ENCODE assay signal across 22 cellular contexts in genomic region chr11:90438069-90438468, GRCh38.
DNase-seq lines count a peak whose midpoint lies in the region; ATAC-seq and TF ChIP-seq lines count a peak whose summit lies in the region.
"Had no signal": no experiment of that assay in that cellular context is flagged by ENCODE, and none has a peak within 500 bp of the region (broad histone marks: within the 10 kb centered on the region; RNA-seq: fewer than 3 reads in every experiment).

No MANE protein-coding gene starts in this region.

- no peak overlapping the region for H3K4me3 Mint-ChIP-seq in neural progenitor cell
- H3K4me3 Mint-ChIP-seq in T-cell = no peak overlapping the region
- H3K4me3 Mint-ChIP-seq: CD4-positive, CD25-positive, alpha-beta regulatory T cell had no signal

- no peaks in the 10 kb centered on the region for H3K9me3 Mint-ChIP-seq in neural progenitor cell
- no peaks in the 10 kb centered on the region for H3K9me3 Mint-ChIP-seq in T-cell

- peak; percentile 7 for DNase-seq in H7
- peak; percentile 52 for DNase-seq in NT2/D1 (ENCODE audit: low read depth, low spot score)
- peak; percentile 64 for DNase-seq in iPS DF 4.7 (ENCODE audit: extremely low read depth, low spot score)
- no peak for DNase-seq in neural progenitor cell (ENCODE audit: low spot score)
- DNase-seq in T-cell = no peak
- DNase-seq in KBM-7 = no peak
- DNase-seq in NCI-H2029 treated with DMSO at 0.1 percent for 48 hours (lab: John Stamatoyannopoulos, UW) = no peak
- DNase-seq: CD4-positive, CD25-positive, alpha-beta regulatory T cell; EL; GF-D8; GOT3; KG1; MG63; NCI-H1105 treated with DMSO at 0.1 percent for 48 hours; NCI-H146; NCI-H1930; NCI-H446; NCI-H524 treated with DMSO at 0.1 percent for 48 hours; NCI-H774; PC-3; SK-N-SH had no signal

- no peak overlapping the region for H3K9ac ChIP-seq in NT2/D1 (ENCODE audit: insufficient read length, low read depth)
- H3K9ac ChIP-seq in neural progenitor cell = no peak overlapping the region
- H3K9ac ChIP-seq: BLaER1, SK-N-SH had no signal

- no peaks in the 10 kb centered on the region for H3K4me1 Mint-ChIP-seq in neural progenitor cell
- H3K4me1 Mint-ChIP-seq in T-cell = no peaks in the 10 kb centered on the region
- H3K4me1 Mint-ChIP-seq: CD4-positive, CD25-positive, alpha-beta regulatory T cell had no signal

- no peaks in the 10 kb centered on the region for H3K36me3 Mint-ChIP-seq in neural progenitor cell
- H3K36me3 Mint-ChIP-seq in T-cell = no peaks in the 10 kb centered on the region
- H3K36me3 Mint-ChIP-seq: CD4-positive, CD25-positive, alpha-beta regulatory T cell had no signal

- H4K20me1 ChIP-seq in neural progenitor cell (ENCODE audit: low read depth) = no peaks in the 10 kb centered on the region
- H4K20me1 ChIP-seq: BLaER1 had no signal

- in situ Hi-C loops in KBM-7 (cut with MboI; ENCODE audit: low pct_unique_long_range_greater_than_20kb, low sequenced_read_pairs) = no loop called here

- no peak overlapping the region for H3K27ac Mint-ChIP-seq in neural progenitor cell
- no peak overlapping the region for H3K27ac Mint-ChIP-seq in T-cell
- H3K27ac Mint-ChIP-seq: CD4-positive, CD25-positive, alpha-beta regulatory T cell had no signal

- H3K27ac ChIP-seq in neural progenitor cell = no peak overlapping the region
- H3K27ac ChIP-seq: BLaER1 had no signal

- no peak overlapping the region for H3K4me3 ChIP-seq in H7 (ENCODE audit: insufficient read depth, low read depth, low read length)
- no peak overlapping the region for H3K4me3 ChIP-seq in NT2/D1 (ENCODE audit: insufficient read length, low read depth)
- H3K4me3 ChIP-seq in neural progenitor cell = no peak overlapping the region
- H3K4me3 ChIP-seq: BLaER1, MG63 had no signal

- H3K36me3 ChIP-seq in H7 (replicated peaks; ENCODE audit: control insufficient read depth, insufficient read depth, low read length) = no peaks in the 10 kb centered on the region
- no peaks in the 10 kb centered on the region for H3K36me3 ChIP-seq in NT2/D1 (ENCODE audit: insufficient read depth, insufficient read length, low read length)
- H3K36me3 ChIP-seq in neural progenitor cell = no peaks in the 10 kb centered on the region
- H3K36me3 ChIP-seq: BLaER1, MG63 had no signal

- H3K4me1 ChIP-seq in NT2/D1 (ENCODE audit: insufficient read depth, insufficient read length) = no peaks in the 10 kb centered on the region
- H3K4me1 ChIP-seq in neural progenitor cell = peaks cover 5% of the 10 kb centered on the region
- H3K4me1 ChIP-seq: BLaER1 had no signal

- no peaks in the 10 kb centered on the region for H3F3A ChIP-seq in neural progenitor cell (ENCODE audit: low read depth)

- no peak for ATAC-seq in T-cell (replicated peaks in 1 of 4)
- ATAC-seq: PC-3 had no signal

- H3K9me3 ChIP-seq in NT2/D1 (ENCODE audit: insufficient read depth, low read length) = no peaks in the 10 kb centered on the region
- H3K9me3 ChIP-seq in neural progenitor cell (ENCODE audit: low read depth) = no peaks in the 10 kb centered on the region
- H3K9me3 ChIP-seq: BLaER1, MG63, SK-N-SH had no signal

- no peaks in the 10 kb centered on the region for H3K27me3 Mint-ChIP-seq in neural progenitor cell (ENCODE audit: insufficient read depth, low read depth)
- no peaks in the 10 kb centered on the region for H3K27me3 Mint-ChIP-seq in T-cell
- H3K27me3 Mint-ChIP-seq: CD4-positive, CD25-positive, alpha-beta regulatory T cell had no signal

- H3K79me2 ChIP-seq in neural progenitor cell (ENCODE audit: low read depth) = no peaks in the 10 kb centered on the region

- TF ChIP-seq CTCF in neural progenitor cell (IDR thresholded peaks at IDR 0.05) = no peak

- POLR2A ChIA-PET in T-cell (lab: Charles Lee) = no interaction called here

- H3K4me2 ChIP-seq in neural progenitor cell = no peak overlapping the region
- H3K4me2 ChIP-seq: BLaER1, SK-N-SH had no signal

- CTCF ChIA-PET in T-cell (lab: Charles Lee) = no interaction called here

- peak overlapping the region; percentile 3 for H2AFZ ChIP-seq in neural progenitor cell (replicated peaks)

- no peaks in the 10 kb centered on the region for H3K27me3 ChIP-seq in H7 (ENCODE audit: control insufficient read depth, insufficient read depth, low read length)
- H3K27me3 ChIP-seq in NT2/D1 (ENCODE audit: insufficient read depth, insufficient read length) = no peaks in the 10 kb centered on the region
- H3K27me3 ChIP-seq in neural progenitor cell = no peaks in the 10 kb centered on the region
- H3K27me3 ChIP-seq: BLaER1, MG63 had no signal

Comparison
In these comparisons a context has a peak if more than half of its experiments do, and no peak if none do; other contexts are left out.
1. DNase-seq: peak in H7 (single experiment), NT2/D1 (single experiment) and iPS DF 4.7 (single experiment); none in neural progenitor cell (single experiment), T-cell (0 of 34), KBM-7 (single experiment) and NCI-H2029 treated with DMSO at 0.1 percent for 48 hours (single experiment).